8 cellular contexts compared by ENCODE assay signal in genomic region chr13:44989071-44989889, GRCh38. TPM values are rescaled to one million over a fixed set of nuclear protein-coding genes. Genes with fewer than 3 reads are reported as not detected.
DNase-seq lines count a peak whose midpoint lies in the region; ATAC-seq and TF ChIP-seq lines count a peak whose summit lies in the region.

Gene GPALPP1 (plus strand): TSS chr13:44989538. CDS start chr13:44989655, 117 bp downstream.
Gene NUFIP1 (minus strand): TSS chr13:44989471. CDS start chr13:44989436, 35 bp downstream.

- ATAC-seq in GM19395 (IDR thresholded peaks at IDR 0.05; ENCODE audit: unreplicated experiment) (peak; percentile 95), HG03558 (IDR thresholded peaks at IDR 0.05; ENCODE audit: extremely low read depth, unreplicated experiment) (peak; percentile 87)

- TF ChIP-seq POLR2A in lower leg skin (IDR thresholded peaks at IDR 0.05): no peak

- peak within 1 kb of the TSS; percentile 92 for H3K27ac Mint-ChIP-seq in activated CD4-positive, alpha-beta memory T cell treated with anti-CD3 and anti-CD28 coated beads for 36 hours

- POLR2A ChIA-PET in activated CD4-positive, alpha-beta memory T cell treated with anti-CD3 and anti-CD28 coated beads for 36 hours (lab: Charles Lee): no interaction called here

- H3K27me3 Mint-ChIP-seq in activated CD4-positive, alpha-beta memory T cell treated with anti-CD3 and anti-CD28 coated beads for 36 hours: no peaks in the 10 kb centered on the region

- H3K36me3 Mint-ChIP-seq in activated CD4-positive, alpha-beta memory T cell treated with anti-CD3 and anti-CD28 coated beads for 36 hours: peaks cover 9% of the 10 kb centered on the region

- H3K9me3 Mint-ChIP-seq in activated CD4-positive, alpha-beta memory T cell treated with anti-CD3 and anti-CD28 coated beads for 36 hours: no peaks in the 10 kb centered on the region

- DNase-seq in CD1c-positive myeloid dendritic cell (ENCODE audit: extremely low spot score): peak; percentile 98
- DNase-seq in NCI-H774 (lab: John Stamatoyannopoulos, UW): peak; percentile 75
- DNase-seq in activated CD4-positive, alpha-beta memory T cell treated with anti-CD3 and anti-CD28 coated beads for 36 hours: peak; percentile 96
- peak; percentile 95 for DNase-seq in ecto neural progenitor cell (ENCODE audit: low spot score)
- peak; percentile 93 to 98 for DNase-seq in lower leg skin (ENCODE audit: low spot score in 2 of 2)
- peak; percentile 89 to 91 for DNase-seq in stimulated activated CD4-positive, alpha-beta T cell treated with anti-CD3 and anti-CD28 coated beads, Interleukin-4, amount 100 ng/mL, for 4 hours

- peak within 1 kb of the TSS; percentile 97 for H3K4me3 Mint-ChIP-seq in activated CD4-positive, alpha-beta memory T cell treated with anti-CD3 and anti-CD28 coated beads for 36 hours

- peaks cover 58% of the 10 kb centered on the region for H3K4me1 Mint-ChIP-seq in activated CD4-positive, alpha-beta memory T cell treated with anti-CD3 and anti-CD28 coated beads for 36 hours (ENCODE audit: low read depth)

- 0 to 1% methylated on average over 51 to 64 of the region's 66 CpGs for WGBS in lower leg skin, 2 donors

- no peak for TF ChIP-seq CTCF in lower leg skin (IDR thresholded peaks at IDR 0.05)

- intact Hi-C loops in activated CD4-positive, alpha-beta memory T cell treated with anti-CD3 and anti-CD28 coated beads for 36 hours (cut with micrococcal nuclease): loop anchor here (1.0 kb wide), 4 partner anchors 66 to 412 kb away; partner anchors contain the start of gene GTF2F2
- intact Hi-C loops in lower leg skin (cut with DNase I; ENCODE audit: low total_unique reads): no loop called here

- peak within 1 kb of the TSS; percentile 99 for H3K4me3 ChIP-seq in lower leg skin (ENCODE audit: low read depth, poor library complexity, severe bottlenecking)

- CTCF ChIA-PET in activated CD4-positive, alpha-beta memory T cell treated with anti-CD3 and anti-CD28 coated beads for 36 hours (lab: Charles Lee): no interaction called here

RNA-seq across cellular contexts. Expression of gene GPALPP1, which starts in this region (rescaled TPM):
- total RNA-seq in activated CD4-positive, alpha-beta memory T cell treated with anti-CD3 and anti-CD28 coated beads for 36 hours: 10 to 100 TPM; 30.1 to 32.7 TPM
- 10 to 100 TPM; 18.3 to 29.6 (median 19.9) TPM for total RNA-seq in lower leg skin

RNA-seq across cellular contexts. Expression of gene NUFIP1, which starts in this region (rescaled TPM):
- 1 to 10 TPM; 9.3 to 9.5 TPM for total RNA-seq in activated CD4-positive, alpha-beta memory T cell treated with anti-CD3 and anti-CD28 coated beads for 36 hours
- total RNA-seq in lower leg skin: 1 to 10 TPM in 3 of 4 donors, under 1 TPM in 1; 0.88 to 4.0 (median 3.7) TPM

Comparison
In these comparisons a context has a peak if more than half of its experiments do, and no peak if none do; other contexts are left out.
1. Peak in every context shown above with its lines: DNase-seq, ATAC-seq and H3K4me3 ChIP-seq.